Comparison of ENCODE assay signal across 23 cellular contexts in the genomic region with DNA sequence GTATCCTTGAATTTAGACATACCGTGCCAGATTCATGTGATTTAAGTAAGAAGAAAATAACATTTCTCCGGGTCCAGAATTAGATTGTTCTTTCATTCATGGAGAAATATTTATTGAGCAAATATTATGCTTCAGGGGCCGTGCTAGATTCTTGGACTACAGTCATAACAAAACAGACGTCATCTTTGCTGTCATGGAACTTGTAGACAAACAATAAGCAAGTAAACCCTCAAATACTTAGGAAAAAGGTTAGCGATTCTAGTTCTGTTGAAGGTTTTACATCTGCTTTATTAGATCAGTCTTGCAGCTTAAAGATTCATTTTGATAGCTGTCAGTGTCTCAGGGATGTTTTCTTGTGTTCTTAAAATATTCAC. TPM values are rescaled to one million over a fixed set of nuclear protein-coding genes. Genes with fewer than 3 reads are reported as not detected.
DNase-seq lines count a peak whose midpoint lies in the region; ATAC-seq and TF ChIP-seq lines count a peak whose summit lies in the region.
"Had no signal": no experiment of that assay in that cellular context is flagged by ENCODE, and none has a peak within 500 bp of the region (broad histone marks: within the 10 kb centered on the region; RNA-seq: fewer than 3 reads in every experiment).

No MANE protein-coding gene starts in this region.

- no peak for ATAC-seq in effector memory CD8-positive, alpha-beta T cell (replicated peaks)
- no peak for ATAC-seq in stimulated activated effector memory CD8-positive, alpha-beta T cell treated with anti-CD3 and anti-CD28 coated beads, Interleukin-12 subunit alpha, Interleukin-12 subunit beta, amount 100 ng/mL, for 72 hours
- no peak for ATAC-seq in HG02885 (IDR thresholded peaks at IDR 0.05; ENCODE audit: poor library complexity, unreplicated experiment)
- ATAC-seq: activated T-cell treated with anti-CD3 and anti-CD28 coated beads, Interleukin-2, amount 50 U/mL, for 4 hours; left colon; stimulated activated naive CD8-positive, alpha-beta T cell treated with anti-CD3 and anti-CD28 coated beads, Interleukin-15, amount 100 ng/mL, for 72 hours had no signal

- H3K27ac ChIP-seq in breast epithelium (peak overlapping the region; percentile 89 to 95), mammary epithelial cell (ENCODE audit: insufficient read depth, low read depth, low read length) (no peak overlapping the region)
- H3K27ac ChIP-seq: colonic mucosa, HL-60 had no signal

- H4K20me1 ChIP-seq in mammary epithelial cell (ENCODE audit: insufficient read depth, low read length) = peaks cover 3% of the 10 kb centered on the region

- H3K79me2 ChIP-seq in mammary epithelial cell (ENCODE audit: insufficient read depth, low read length) = peaks cover 32% of the 10 kb centered on the region

- no peak overlapping the region for H3K4me2 ChIP-seq in mammary epithelial cell (ENCODE audit: insufficient read depth, low read depth, low read length)

- no peaks in the 10 kb centered on the region for H3K9me3 Mint-ChIP-seq in effector memory CD8-positive, alpha-beta T cell
- H3K9me3 Mint-ChIP-seq in stimulated activated effector memory CD8-positive, alpha-beta T cell treated with anti-CD3 and anti-CD28 coated beads, Interleukin-12 subunit alpha, Interleukin-12 subunit beta, amount 100 ng/mL, for 72 hours = no peaks in the 10 kb centered on the region
- H3K9me3 Mint-ChIP-seq: activated T-cell treated with anti-CD3 and anti-CD28 coated beads, Interleukin-2, amount 50 U/mL, for 4 hours; CD4-positive, alpha-beta memory T cell; endodermal cell; stimulated activated naive CD8-positive, alpha-beta T cell treated with anti-CD3 and anti-CD28 coated beads, Interleukin-15, amount 100 ng/mL, for 72 hours had no signal

- H3K4me3 ChIP-seq in breast epithelium (no peak overlapping the region), mammary epithelial cell (replicated peaks in 1 of 3; ENCODE audit: insufficient read depth in 1 of 3, low read depth in 2 of 3, low read length in 3 of 3) (no peak overlapping the region)
- H3K4me3 ChIP-seq: colonic mucosa had no signal

- H3K9ac ChIP-seq in mammary epithelial cell (ENCODE audit: insufficient read depth, low read length) = no peak overlapping the region

- H2AFZ ChIP-seq in mammary epithelial cell (ENCODE audit: low read depth, low read length) = no peak overlapping the region

- BruUV-seq in mammary epithelial cell (replicated peaks; lab: Mats Ljungman, UMichigan) = no TSS peak

- in situ Hi-C loops in mammary epithelial cell (cut with MboI; ENCODE audit: low sequenced_read_pairs in 2 of 2) = no loop called here

- DNase-seq in breast epithelium (ENCODE audit: low spot score in 2 of 2) = no peak
- DNase-seq in mammary epithelial cell = no peak
- DNase-seq in effector memory CD8-positive, alpha-beta T cell = no peak
- no peak for DNase-seq in stimulated activated effector memory CD8-positive, alpha-beta T cell treated with anti-CD3 and anti-CD28 coated beads, Interleukin-12 subunit alpha, Interleukin-12 subunit beta, amount 100 ng/mL, for 72 hours (ENCODE audit: low spot score in 2 of 2)
- no peak for DNase-seq in activated CD8-positive, alpha-beta memory T cell treated with anti-CD3 and anti-CD28 coated beads, Interleukin-2, amount 50 U/mL, for 4 hours
- no peak for DNase-seq in NCI-H187 treated with DMSO at 0.1 percent for 48 hours (lab: John Stamatoyannopoulos, UW)
- no peak for DNase-seq in superior temporal gyrus (ENCODE audit: extremely low spot score)
- DNase-seq: activated CD4-positive, alpha-beta T cell treated with anti-CD3 and anti-CD28 coated beads for 4 hours; activated T-cell treated with anti-CD3 and anti-CD28 coated beads, Interleukin-2, amount 50 U/mL, for 4 hours; CD4-positive, alpha-beta memory T cell; colonic mucosa; DMS 273 treated with DMSO at 0.1 percent for 48 hours; EL; endodermal cell; foreskin fibroblast; Karpas-422; left colon; mesendoderm; NCI-H1436; NCI-H446; stimulated activated naive CD8-positive, alpha-beta T cell treated with anti-CD3 and anti-CD28 coated beads, Interleukin-15, amount 100 ng/mL, for 72 hours had no signal

- H3K36me3 ChIP-seq in breast epithelium = no peaks in the 10 kb centered on the region
- peaks cover 14% of the 10 kb centered on the region for H3K36me3 ChIP-seq in mammary epithelial cell (ENCODE audit: insufficient read depth, low read length)
- H3K36me3 ChIP-seq: colonic mucosa had no signal

- H3K9me3 ChIP-seq in breast epithelium (no peaks in the 10 kb centered on the region), mammary epithelial cell (replicated peaks; ENCODE audit: insufficient read depth, low read length) (no peaks in the 10 kb centered on the region)
- H3K9me3 ChIP-seq: colonic mucosa had no signal

- CTCF ChIA-PET in mammary epithelial cell (lab: Charles Lee; ENCODE audit: low non-redundant PET) = no interaction called here

- H3K4me1 ChIP-seq in breast epithelium (peaks cover 0 to 6% of the 10 kb centered on the region in 2 donors), mammary epithelial cell (ENCODE audit: insufficient read depth, low read length) (peaks cover 4% of the 10 kb centered on the region)
- H3K4me1 ChIP-seq: colonic mucosa had no signal

- H3K36me3 Mint-ChIP-seq in effector memory CD8-positive, alpha-beta T cell (ENCODE audit: insufficient read depth) = peaks cover 71% of the 10 kb centered on the region
- peaks cover 98% of the 10 kb centered on the region for H3K36me3 Mint-ChIP-seq in stimulated activated effector memory CD8-positive, alpha-beta T cell treated with anti-CD3 and anti-CD28 coated beads, Interleukin-12 subunit alpha, Interleukin-12 subunit beta, amount 100 ng/mL, for 72 hours

- intact Hi-C loops in breast epithelium (cut with DNase I; ENCODE audit: low total_unique reads) = no loop called here
- intact Hi-C loops in mammary epithelial cell (cut with micrococcal nuclease) = no loop called here

- WGBS in mammary epithelial cell (ENCODE audit: low coverage, missing lambda C conversion rate) = 89% methylated on average over 5 of the region's 5 CpGs

- dilution Hi-C loops in mammary epithelial cell (cut with HindIII; ENCODE audit: low sequenced_read_pairs) = no loop called here

- no peak for TF ChIP-seq CTCF in breast epithelium (IDR thresholded peaks at IDR 0.05)
- no peak for TF ChIP-seq CTCF in mammary epithelial cell (conservative IDR thresholded peaks at IDR 0.05 in 1 of 2, IDR thresholded peaks at IDR 0.05 in 1 of 2; ENCODE audit: extremely low read depth in 1 of 2, insufficient read depth in 1 of 2, low read depth in 1 of 2, low read length in 2 of 2)

- H3K4me3 Mint-ChIP-seq in effector memory CD8-positive, alpha-beta T cell = no peak overlapping the region
- H3K4me3 Mint-ChIP-seq in stimulated activated effector memory CD8-positive, alpha-beta T cell treated with anti-CD3 and anti-CD28 coated beads, Interleukin-12 subunit alpha, Interleukin-12 subunit beta, amount 100 ng/mL, for 72 hours = no peak overlapping the region
- H3K4me3 Mint-ChIP-seq: activated T-cell treated with anti-CD3 and anti-CD28 coated beads, Interleukin-2, amount 50 U/mL, for 4 hours; CD4-positive, alpha-beta memory T cell; endodermal cell; stimulated activated naive CD8-positive, alpha-beta T cell treated with anti-CD3 and anti-CD28 coated beads, Interleukin-15, amount 100 ng/mL, for 72 hours had no signal

- TF ChIP-seq POLR2A in breast epithelium (IDR thresholded peaks at IDR 0.05) = no peak

- H3K27ac Mint-ChIP-seq in effector memory CD8-positive, alpha-beta T cell = peak overlapping the region; percentile 67 to 83
- peak overlapping the region; percentile 71 for H3K27ac Mint-ChIP-seq in stimulated activated effector memory CD8-positive, alpha-beta T cell treated with anti-CD3 and anti-CD28 coated beads, Interleukin-12 subunit alpha, Interleukin-12 subunit beta, amount 100 ng/mL, for 72 hours
- H3K27ac Mint-ChIP-seq: endodermal cell had no signal

- peaks cover 39 to 50% of the 10 kb centered on the region in 2 donors for H3K4me1 Mint-ChIP-seq in effector memory CD8-positive, alpha-beta T cell (ENCODE audit: low read depth in 2 of 2)
- H3K4me1 Mint-ChIP-seq in stimulated activated effector memory CD8-positive, alpha-beta T cell treated with anti-CD3 and anti-CD28 coated beads, Interleukin-12 subunit alpha, Interleukin-12 subunit beta, amount 100 ng/mL, for 72 hours = peaks cover 38% of the 10 kb centered on the region
- H3K4me1 Mint-ChIP-seq: endodermal cell had no signal

- no peaks in the 10 kb centered on the region for H3K27me3 Mint-ChIP-seq in effector memory CD8-positive, alpha-beta T cell
- H3K27me3 Mint-ChIP-seq: CD4-positive, alpha-beta memory T cell; stimulated activated naive CD8-positive, alpha-beta T cell treated with anti-CD3 and anti-CD28 coated beads, Interleukin-15, amount 100 ng/mL, for 72 hours had no signal

- H3K27me3 ChIP-seq in breast epithelium = no peaks in the 10 kb centered on the region
- no peaks in the 10 kb centered on the region for H3K27me3 ChIP-seq in mammary epithelial cell (ENCODE audit: insufficient read depth, low read length)
- H3K27me3 ChIP-seq: colonic mucosa had no signal

RNA-seq across cellular contexts. Expression of a gene that starts 16.9 kb away (rescaled TPM):
- total RNA-seq in breast epithelium (10 to 100 TPM; 19.2 to 32.1 (median 27.5) TPM), mammary epithelial cell (10 to 100 TPM; 10.2 to 14.4 TPM)
- 7.2 TPM for polyA plus RNA-seq in mammary epithelial cell
- polyA minus RNA-seq in mammary epithelial cell = 12.2 TPM

RNA-seq across cellular contexts. Expression of a gene that starts 43.3 kb away (rescaled TPM):
- total RNA-seq in breast epithelium (10 to 100 TPM; 23.8 to 33.1 (median 25.8) TPM), mammary epithelial cell (10 to 100 TPM; 12.3 to 14.3 TPM)
- polyA plus RNA-seq in mammary epithelial cell = 8.3 TPM
- polyA minus RNA-seq in mammary epithelial cell = 2.4 TPM
